In the genomic region with DNA sequence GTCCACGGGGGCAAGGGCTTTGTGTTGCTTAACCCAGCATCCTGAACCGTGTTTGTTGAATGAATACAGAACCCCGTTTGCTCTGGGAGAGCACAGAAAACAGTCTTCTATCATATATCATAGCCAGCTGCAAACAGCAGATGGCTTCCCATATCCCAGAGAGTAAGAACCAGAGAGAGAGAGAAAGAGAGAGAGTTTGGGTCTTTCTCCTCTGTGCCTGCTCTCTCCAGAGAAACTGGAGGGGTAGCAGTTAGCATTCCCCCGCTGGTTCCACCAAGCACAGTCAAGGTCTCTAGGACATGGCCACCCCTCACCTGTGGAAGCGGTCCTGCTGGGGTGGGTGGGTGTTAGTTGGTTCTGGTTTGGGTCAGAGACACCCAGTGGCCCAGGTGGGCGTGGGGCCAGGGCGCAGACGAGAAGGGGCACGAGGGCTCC, we compare ENCODE assay signal across 10 cellular contexts. TPM values are rescaled to one million over a fixed set of nuclear protein-coding genes. Genes with fewer than 3 reads are reported as not detected.
DNase-seq lines count a peak whose midpoint lies in the region; ATAC-seq, FAIRE-seq and TF ChIP-seq lines count a peak whose summit lies in the region.
"Had no signal": no experiment of that assay in that cellular context is flagged by ENCODE, and none has a peak within 500 bp of the region (broad histone marks: within the 10 kb centered on the region; RNA-seq: fewer than 3 reads in every experiment).

No MANE protein-coding gene starts in this region.

- no peaks in the 10 kb centered on the region for H3K9me3 ChIP-seq in NT2/D1 (ENCODE audit: insufficient read depth, low read length)
- no peaks in the 10 kb centered on the region for H3K9me3 ChIP-seq in thyroid gland

- ATAC-seq in HG03095 (IDR thresholded peaks at IDR 0.05; ENCODE audit: unreplicated experiment), result no peak

- no peaks in the 10 kb centered on the region for H3K36me3 Mint-ChIP-seq in endothelial cell (ENCODE audit: low read depth, unreplicated experiment)
- no peaks in the 10 kb centered on the region for H3K36me3 Mint-ChIP-seq in mesothelial cell of epicardium

- H3K9ac ChIP-seq in NT2/D1 (ENCODE audit: insufficient read length, low read depth), result peak overlapping the region; percentile 10

- peaks cover 21% of the 10 kb centered on the region for H3K27me3 ChIP-seq in NT2/D1 (ENCODE audit: insufficient read depth, insufficient read length)
- H3K27me3 ChIP-seq in thyroid gland, result no peaks in the 10 kb centered on the region

- H3K36me3 ChIP-seq in NT2/D1 (ENCODE audit: insufficient read depth, insufficient read length, low read length) (peaks cover 9% of the 10 kb centered on the region), thyroid gland (no peaks in the 10 kb centered on the region)

- no peak overlapping the region for H3K27ac Mint-ChIP-seq in endothelial cell (ENCODE audit: unreplicated experiment)
- H3K27ac Mint-ChIP-seq in mesothelial cell of epicardium, result peak overlapping the region; percentile 48
- H3K27ac Mint-ChIP-seq: activated CD8-positive, alpha-beta T cell treated with anti-CD3 and anti-CD28 coated beads for 36 hours had no signal

- no peaks in the 10 kb centered on the region for H3K9me3 Mint-ChIP-seq in endothelial cell (ENCODE audit: unreplicated experiment)
- no peaks in the 10 kb centered on the region for H3K9me3 Mint-ChIP-seq in mesothelial cell of epicardium
- H3K9me3 Mint-ChIP-seq: activated CD8-positive, alpha-beta T cell treated with anti-CD3 and anti-CD28 coated beads for 36 hours had no signal

- 27 to 31% methylated on average over 5 to 7 of the region's 9 CpGs for WGBS in thyroid gland, 2 donors

- DNase-seq in NT2/D1 (ENCODE audit: low read depth, low spot score) (no peak), endothelial cell (ENCODE audit: low spot score) (no peak), mesothelial cell of epicardium (ENCODE audit: low spot score in 2 of 2, unreplicated experiment in 2 of 2) (no peak), thyroid gland (no peak), head of caudate nucleus (no peak), GM12891 (ENCODE audit: insufficient read length, low spot score) (no peak), SHP77 (lab: John Stamatoyannopoulos, UW) (no peak)

- TF ChIP-seq POLR2A in thyroid gland (IDR thresholded peaks at IDR 0.05), result no peak
- no peak for TF ChIP-seq POLR2A in GM12891 (IDR thresholded peaks at IDR 0.05; ENCODE audit: low read depth, low read length)

- H3K4me3 Mint-ChIP-seq in endothelial cell (ENCODE audit: unreplicated experiment) (peak overlapping the region; percentile 88), mesothelial cell of epicardium (peak overlapping the region; percentile 59)
- H3K4me3 Mint-ChIP-seq: activated CD8-positive, alpha-beta T cell treated with anti-CD3 and anti-CD28 coated beads for 36 hours had no signal

- intact Hi-C loops in thyroid gland (cut with DNase I), result no loop called here
- intact Hi-C loops in head of caudate nucleus (cut with DNase I), result loop anchor here (10.0 kb wide), 1 partner anchor 194 kb away; no protein-coding TSS in a partner anchor

- peak overlapping the region; percentile 88 to 90 (median 89) for H3K27ac ChIP-seq in thyroid gland

- H3K4me3 ChIP-seq in NT2/D1 (ENCODE audit: insufficient read length, low read depth) (no peak overlapping the region), thyroid gland (replicated peaks in 1 of 3) (peak overlapping the region in 2 of 3 donors; percentile 11 to 77)

- H3K4me1 Mint-ChIP-seq in endothelial cell (ENCODE audit: unreplicated experiment) (peaks cover 26% of the 10 kb centered on the region), mesothelial cell of epicardium (peaks cover 56% of the 10 kb centered on the region)

- H3K4me1 ChIP-seq in NT2/D1 (ENCODE audit: insufficient read depth, insufficient read length) (peaks cover 7% of the 10 kb centered on the region), thyroid gland (peaks cover 42 to 45% of the 10 kb centered on the region in 2 donors)

- TF ChIP-seq CTCF in endothelial cell (IDR thresholded peaks at IDR 0.05; ENCODE audit: unreplicated experiment) (no peak), mesothelial cell of epicardium (IDR thresholded peaks at IDR 0.05; ENCODE audit: unreplicated experiment) (no peak), thyroid gland (IDR thresholded peaks at IDR 0.05) (no peak)

- H3K27me3 Mint-ChIP-seq in endothelial cell (ENCODE audit: unreplicated experiment) (peaks cover 14% of the 10 kb centered on the region), mesothelial cell of epicardium (ENCODE audit: low read depth) (no peaks in the 10 kb centered on the region)

- FAIRE-seq in GM12891 (lab: Jason Lieb, UNC), result no peak
- FAIRE-seq: endometrium had no signal

TF ChIP-seq in GM12891, 5 proteins besides CTCF, POLR2A, EP300 and RAD21:
- TF ChIP-seq PAX5 (IDR thresholded peaks at IDR 0.05; ENCODE audit: insufficient read depth, low read length, severe bottlenecking) (no peak), POLR2AphosphoS5 (IDR thresholded peaks at IDR 0.05; ENCODE audit: low read depth, low read length) (no peak), POU2F2 (IDR thresholded peaks at IDR 0.05; ENCODE audit: low read depth, low read length) (no peak), SPI1 (IDR thresholded peaks at IDR 0.05; ENCODE audit: low read depth, low read length) (no peak), TAF1 (IDR thresholded peaks at IDR 0.05; ENCODE audit: low read depth, low read length) (no peak)
TF ChIP-seq in GM12891: peak in this region for 0.

RNA-seq across cellular contexts. Expression of a gene that starts 0.5 kb away (rescaled TPM):
- total RNA-seq in endothelial cell (ENCODE audit: unreplicated experiment) (73.5 TPM), mesothelial cell of epicardium (65.9 to 68.2 TPM (median 67.2 TPM) in 3 replicates), thyroid gland (100 to 1,000 TPM; 424 to 772 (median 543) TPM)
- polyA plus RNA-seq in GM12891 (2012; ENCODE audit: low read depth, missing spikeins), result not detected
